25 cellular contexts compared by ENCODE assay signal in the genomic region with DNA sequence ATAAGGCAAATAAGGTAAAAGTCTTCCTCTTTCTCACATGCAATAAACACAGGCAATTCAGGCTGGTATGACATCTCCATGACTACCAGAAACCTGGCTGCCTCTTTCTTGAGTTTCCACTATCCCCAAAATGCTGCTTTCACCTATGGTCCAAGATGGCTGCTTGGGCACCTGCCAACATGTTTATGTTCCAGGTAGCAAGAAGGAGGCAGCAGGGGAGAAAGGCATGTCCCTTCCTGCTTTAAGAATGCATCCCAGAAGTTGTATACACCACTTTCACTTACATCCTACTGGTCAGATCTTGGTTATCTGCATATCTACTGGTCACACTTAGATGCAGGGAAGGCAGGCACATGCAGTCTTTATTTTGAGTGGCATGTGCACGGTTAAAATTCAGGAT. TPM values are rescaled to one million over a fixed set of nuclear protein-coding genes. Genes with fewer than 3 reads are reported as not detected.
DNase-seq lines count a peak whose midpoint lies in the region; ATAC-seq, FAIRE-seq and TF ChIP-seq lines count a peak whose summit lies in the region.
"Had no signal": no experiment of that assay in that cellular context is flagged by ENCODE, and none has a peak within 500 bp of the region (broad histone marks: within the 10 kb centered on the region; RNA-seq: fewer than 3 reads in every experiment).

No MANE protein-coding gene starts in this region.

- peak; percentile 73 for FAIRE-seq in bronchial epithelial cell (lab: Jason Lieb, UNC)
- FAIRE-seq: A204.1, HTR-8/SVneo had no signal

- POLR2A ChIA-PET in MCF 10A (lab: Yijun Ruan, JAX), result no interaction called here

- H3K9me3 Mint-ChIP-seq in MCF 10A (ENCODE audit: unreplicated experiment), result no peaks in the 10 kb centered on the region
- no peaks in the 10 kb centered on the region for H3K9me3 Mint-ChIP-seq in T-helper 2 cell treated with Interferon-gamma antibody and Interleukin-4, amounts not matched to agents 5 μg/mL and 100 μg/mL, for 36 hours
- H3K9me3 Mint-ChIP-seq: CD4-positive, CD25-positive, alpha-beta regulatory T cell had no signal

- peaks cover 3% of the 10 kb centered on the region for H3K4me1 Mint-ChIP-seq in MCF 10A (ENCODE audit: insufficient read depth, unreplicated experiment)
- no peaks in the 10 kb centered on the region for H3K4me1 Mint-ChIP-seq in T-helper 2 cell treated with Interferon-gamma antibody and Interleukin-4, amounts not matched to agents 5 μg/mL and 100 μg/mL, for 36 hours (ENCODE audit: low read depth)
- H3K4me1 Mint-ChIP-seq: CD4-positive, CD25-positive, alpha-beta regulatory T cell had no signal

- no peak overlapping the region for H3K27ac Mint-ChIP-seq in MCF 10A (ENCODE audit: low read depth, unreplicated experiment)
- H3K27ac Mint-ChIP-seq in T-helper 2 cell treated with Interferon-gamma antibody and Interleukin-4, amounts not matched to agents 5 μg/mL and 100 μg/mL, for 36 hours, result no peak overlapping the region
- H3K27ac Mint-ChIP-seq: CD4-positive, CD25-positive, alpha-beta regulatory T cell had no signal

- no peak for ATAC-seq in sciatic nerve

- intact Hi-C loops in MCF 10A (cut with micrococcal nuclease) (no loop called here), breast epithelium (cut with DNase I; ENCODE audit: low total_unique reads) (no loop called here), sciatic nerve (cut with DNase I) (no loop called here)

- DNase-seq in MCF 10A (ENCODE audit: unreplicated experiment) (peak; percentile 43), breast epithelium (ENCODE audit: low spot score in 2 of 2) (no peak), NCI-H1105 treated with DMSO at 0.1 percent for 48 hours (lab: John Stamatoyannopoulos, UW) (peak; percentile 22), bronchial epithelial cell (ENCODE audit: low read depth) (peak; percentile 59), sciatic nerve (ENCODE audit: low spot score) (peak; percentile 25), inferior parietal cortex (ENCODE audit: extremely low spot score) (no peak), NCI-H2081 treated with DMSO at 0.1 percent for 48 hours (lab: John Stamatoyannopoulos, UW) (no peak)
- no peak for DNase-seq in T-helper 2 cell treated with Interferon-gamma antibody and Interleukin-4, amounts not matched to agents 5 μg/mL and 100 μg/mL, for 36 hours (ENCODE audit: low spot score)
- DNase-seq: CD4-positive, CD25-positive, alpha-beta regulatory T cell; DMS153; KG1; MM.1S; NCI-H1417 treated with DMSO at 0.1 percent for 48 hours; NCI-H187; NCI-H2107; NCI-H446 treated with DMSO at 0.1 percent for 48 hours; NCI-H526; Peyer's patch; SK-N-SH; SW 1271 had no signal

- no peak overlapping the region for H3K4me3 Mint-ChIP-seq in MCF 10A (ENCODE audit: unreplicated experiment)
- no peak overlapping the region for H3K4me3 Mint-ChIP-seq in T-helper 2 cell treated with Interferon-gamma antibody and Interleukin-4, amounts not matched to agents 5 μg/mL and 100 μg/mL, for 36 hours
- H3K4me3 Mint-ChIP-seq: CD4-positive, CD25-positive, alpha-beta regulatory T cell had no signal

- no peak overlapping the region for H3K4me3 ChIP-seq in breast epithelium
- H3K4me3 ChIP-seq in bronchial epithelial cell (ENCODE audit: low read depth, low read length), result no peak overlapping the region
- H3K4me3 ChIP-seq: BLaER1, HAP-1, Peyer's patch had no signal

- no TSS peak for BruUV-seq in MCF 10A (replicated peaks; lab: Mats Ljungman, UMichigan)

- H3K36me3 ChIP-seq in breast epithelium (no peaks in the 10 kb centered on the region), bronchial epithelial cell (ENCODE audit: control insufficient read depth, insufficient read depth, low read length) (no peaks in the 10 kb centered on the region)
- H3K36me3 ChIP-seq: BLaER1, HAP-1, Peyer's patch had no signal

- no peak for TF ChIP-seq POLR2A in breast epithelium (IDR thresholded peaks at IDR 0.05)

- H3K9me3 ChIP-seq in breast epithelium, result no peaks in the 10 kb centered on the region
- H3K9me3 ChIP-seq: BLaER1, HAP-1, Peyer's patch, SK-N-SH had no signal

- no peaks in the 10 kb centered on the region for H3K27me3 Mint-ChIP-seq in MCF 10A (ENCODE audit: insufficient read depth, unreplicated experiment)
- peaks cover 10% of the 10 kb centered on the region for H3K27me3 Mint-ChIP-seq in T-helper 2 cell treated with Interferon-gamma antibody and Interleukin-4, amounts not matched to agents 5 μg/mL and 100 μg/mL, for 36 hours (ENCODE audit: low read depth)

- H3K27me3 ChIP-seq in breast epithelium (no peaks in the 10 kb centered on the region), bronchial epithelial cell (ENCODE audit: control insufficient read depth, insufficient read depth, low read length) (no peaks in the 10 kb centered on the region)
- H3K27me3 ChIP-seq: BLaER1, Peyer's patch had no signal

- H3K27ac ChIP-seq in breast epithelium, result no peak overlapping the region
- H3K27ac ChIP-seq: BLaER1, Peyer's patch had no signal

- TF ChIP-seq CTCF in MCF 10A (IDR thresholded peaks at IDR 0.05; ENCODE audit: unreplicated experiment) (no peak), breast epithelium (IDR thresholded peaks at IDR 0.05) (no peak), bronchial epithelial cell (IDR thresholded peaks at IDR 0.05; ENCODE audit: insufficient read depth, low read length, severe bottlenecking) (no peak)

- CTCF ChIA-PET in MCF 10A (lab: Yijun Ruan, JAX), result interaction anchor here (0.6 kb wide), 1 partner anchor 1592 kb away, joined by 3 read pairs; no protein-coding TSS in a partner anchor

- H3K4me1 ChIP-seq in breast epithelium, result no peaks in the 10 kb centered on the region
- H3K4me1 ChIP-seq: BLaER1, HAP-1, Peyer's patch had no signal

- no peaks in the 10 kb centered on the region for H3K36me3 Mint-ChIP-seq in MCF 10A (ENCODE audit: insufficient read depth, unreplicated experiment)
- H3K36me3 Mint-ChIP-seq in T-helper 2 cell treated with Interferon-gamma antibody and Interleukin-4, amounts not matched to agents 5 μg/mL and 100 μg/mL, for 36 hours (ENCODE audit: low read depth), result no peaks in the 10 kb centered on the region
- H3K36me3 Mint-ChIP-seq: CD4-positive, CD25-positive, alpha-beta regulatory T cell had no signal

RNA-seq across cellular contexts. Expression of a gene that starts 19.4 kb away (rescaled TPM):
- 4.5 and 5.3 TPM in 2 replicates for total RNA-seq in MCF 10A (2022)
- 1 to 10 TPM; 1.6 to 7.3 (median 1.8) TPM for total RNA-seq in breast epithelium
- 3.4 and 6.0 TPM in 2 replicates for total RNA-seq in bronchial epithelial cell
- total RNA-seq in sciatic nerve, result 11.9 TPM
- total RNA-seq: OCI-LY7 had no signal

Comparison
In these comparisons a context has a peak if more than half of its experiments do, and no peak if none do; other contexts are left out.
1. DNase-seq: peak in MCF 10A (single experiment), NCI-H1105 treated with DMSO at 0.1 percent for 48 hours (single experiment), bronchial epithelial cell (single experiment) and sciatic nerve (single experiment); none in breast epithelium (0 of 2), inferior parietal cortex (single experiment), NCI-H2081 treated with DMSO at 0.1 percent for 48 hours (single experiment) and T-helper 2 cell treated with Interferon-gamma antibody and Interleukin-4, amounts not matched to agents 5 μg/mL and 100 μg/mL, for 36 hours (single experiment).